Comparison of ENCODE assay signal across 15 cellular contexts in the genomic region with DNA sequence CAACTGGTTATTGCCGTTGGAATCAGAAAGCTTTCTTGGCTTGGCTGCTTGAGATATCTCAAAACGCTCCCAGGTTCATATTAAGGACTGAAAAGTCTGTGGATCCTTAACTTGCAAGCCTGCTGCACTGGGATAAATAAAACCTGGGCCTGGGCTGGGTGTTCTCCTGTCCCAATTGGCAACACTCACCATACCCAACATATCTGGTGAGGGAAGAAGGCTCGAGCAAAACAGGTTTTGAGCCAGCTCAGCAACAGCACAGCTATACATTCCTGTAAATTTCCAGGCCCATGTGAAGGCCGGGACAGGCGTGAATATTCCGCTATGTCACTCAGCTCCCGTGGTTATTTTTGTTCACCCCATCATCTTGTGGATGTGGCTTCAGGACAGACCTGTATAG.
DNase-seq lines count a peak whose midpoint lies in the region; ATAC-seq and TF ChIP-seq lines count a peak whose summit lies in the region.
"Had no signal": no experiment of that assay in that cellular context is flagged by ENCODE, and none has a peak within 500 bp of the region (broad histone marks: within the 10 kb centered on the region; RNA-seq: fewer than 3 reads in every experiment).

No MANE protein-coding gene starts in this region.

- no peaks in the 10 kb centered on the region for H3K9me3 ChIP-seq in PC-3 (ENCODE audit: low read length)
- no peaks in the 10 kb centered on the region for H3K9me3 ChIP-seq in sigmoid colon
- H3K9me3 ChIP-seq: BE2C, tibial artery had no signal

- ATAC-seq in PC-3 (peak; percentile 61), foreskin keratinocyte (peak; percentile 69), GM18861 (IDR thresholded peaks at IDR 0.05; ENCODE audit: unreplicated experiment) (no peak), HG02678 (IDR thresholded peaks at IDR 0.05; ENCODE audit: unreplicated experiment) (no peak)

- peaks cover 48% of the 10 kb centered on the region for H3K4me1 ChIP-seq in PC-3 (ENCODE audit: insufficient read depth, low read length)
- peaks cover 21% of the 10 kb centered on the region for H3K4me1 ChIP-seq in foreskin keratinocyte
- H3K4me1 ChIP-seq in sigmoid colon, result peaks cover 0 to 47% (median 42%) of the 10 kb centered on the region in 4 donors
- H3K4me1 ChIP-seq: BE2C had no signal

- no peak for TF ChIP-seq POLR2A in sigmoid colon (IDR thresholded peaks at IDR 0.05)

- BruUV-seq in PC-3 (replicated peaks; lab: Mats Ljungman, UMichigan), result no TSS peak

- H3K27me3 ChIP-seq in PC-3 (ENCODE audit: low read length) (no peaks in the 10 kb centered on the region), foreskin keratinocyte (no peaks in the 10 kb centered on the region), sigmoid colon (no peaks in the 10 kb centered on the region)
- H3K27me3 ChIP-seq: BE2C, tibial artery had no signal

- peak overlapping the region; percentile 79 for H3K4me2 ChIP-seq in PC-3 (ENCODE audit: low read length)

- H4K20me1 ChIP-seq in PC-3 (ENCODE audit: low read length), result no peaks in the 10 kb centered on the region

- WGBS in sigmoid colon, 2 donors, result 58 to 74% methylated on average over 7 of the region's 7 CpGs

- DNase-seq in ELF-1 (ENCODE audit: low read depth, low spot score), result peak; percentile 71
- peak; percentile 89 for DNase-seq in PC-3
- DNase-seq in foreskin keratinocyte, result peak; percentile 49 to 77
- DNase-seq in sigmoid colon, result peak; percentile 72
- DNase-seq in NOMO-1 treated with DMSO at 0.1 percent for 48 hours (lab: John Stamatoyannopoulos, UW; ENCODE audit: unreplicated experiment), result no peak
- no peak for DNase-seq in NCI-H1694 (lab: John Stamatoyannopoulos, UW)
- DNase-seq: activated T-cell treated with anti-CD3 and anti-CD28 coated beads, Interleukin-2, amount 50 U/mL, for 72 hours; BE2C; erythroblast; NCI-H1436 treated with DMSO at 0.1 percent for 48 hours; NCI-H526; tibial artery had no signal

- no peaks in the 10 kb centered on the region for H3K79me2 ChIP-seq in PC-3 (ENCODE audit: low read length)

- CTCF ChIA-PET in PC-3 (lab: Charles Lee), result interaction anchor here (0.6 kb wide), 1 partner anchor 1325 kb away, joined by 4 read pairs; no protein-coding TSS in a partner anchor

- H3K9ac ChIP-seq in PC-3 (ENCODE audit: low read length), result peak overlapping the region; percentile 26

- peak overlapping the region; percentile 47 for H3K4me3 ChIP-seq in PC-3 (ENCODE audit: low read length)
- H3K4me3 ChIP-seq in sigmoid colon, result no peak overlapping the region
- H3K4me3 ChIP-seq: coronary artery, tibial artery had no signal

- POLR2A ChIA-PET in PC-3 (lab: Charles Lee; ENCODE audit: unreplicated experiment), result interaction anchor here (0.6 to 0.8 kb wide), 3 partner anchors 102 to 171 kb away, joined by 4 to 8 read pairs (median 5); a partner anchor contains a TSS

- intact Hi-C loops in PC-3 (cut with micrococcal nuclease), result loop anchor here (1.0 to 10.0 kb wide), 8 partner anchors 29 to 1038 kb away; a partner anchor contains a TSS
- intact Hi-C loops in sigmoid colon (cut with DNase I), result loop anchor here (5.0 to 10.0 kb wide), 4 partner anchors 129 to 241 kb away; a partner anchor contains a TSS

- H3K9me2 ChIP-seq in PC-3 (replicated peaks; ENCODE audit: low read length), result no peaks in the 10 kb centered on the region

- H2AFZ ChIP-seq in PC-3 (ENCODE audit: low read length), result peak overlapping the region; percentile 31

- H3K27ac ChIP-seq in PC-3 (ENCODE audit: low read length), result peak overlapping the region; percentile 91
- H3K27ac ChIP-seq in foreskin keratinocyte, result no peak overlapping the region
- peak overlapping the region in 3 of 4 donors; percentile 41 to 73 (median 65) for H3K27ac ChIP-seq in sigmoid colon
- H3K27ac ChIP-seq: coronary artery, tibial artery had no signal

- TF ChIP-seq CTCF in PC-3 (conservative IDR thresholded peaks at IDR 0.05; ENCODE audit: low read depth, low read length) (no peak), foreskin keratinocyte (conservative IDR thresholded peaks at IDR 0.05) (no peak), sigmoid colon (IDR thresholded peaks at IDR 0.05) (no peak)

- H3K36me3 ChIP-seq in PC-3 (ENCODE audit: low read depth, low read length) (no peaks in the 10 kb centered on the region), sigmoid colon (no peaks in the 10 kb centered on the region)
- H3K36me3 ChIP-seq: BE2C, tibial artery had no signal

- H3F3A ChIP-seq in PC-3 (ENCODE audit: low read length, unreplicated experiment), result peaks cover 11% of the 10 kb centered on the region

- TF ChIP-seq EP300 in sigmoid colon (IDR thresholded peaks at IDR 0.05), result peak in 1 of 4 donors; percentile 9

Comparison
In these comparisons a context has a peak if more than half of its experiments do, and no peak if none do; other contexts are left out.
1. DNase-seq: peak in ELF-1 (single experiment), PC-3 (single experiment), foreskin keratinocyte (2 of 2) and sigmoid colon (single experiment); none in NOMO-1 treated with DMSO at 0.1 percent for 48 hours (single experiment) and NCI-H1694 (single experiment).
2. ATAC-seq: peak in PC-3 (single experiment) and foreskin keratinocyte (single experiment); none in GM18861 (single experiment) and HG02678 (single experiment).